11 cellular contexts compared by ENCODE assay signal in the genomic region with DNA sequence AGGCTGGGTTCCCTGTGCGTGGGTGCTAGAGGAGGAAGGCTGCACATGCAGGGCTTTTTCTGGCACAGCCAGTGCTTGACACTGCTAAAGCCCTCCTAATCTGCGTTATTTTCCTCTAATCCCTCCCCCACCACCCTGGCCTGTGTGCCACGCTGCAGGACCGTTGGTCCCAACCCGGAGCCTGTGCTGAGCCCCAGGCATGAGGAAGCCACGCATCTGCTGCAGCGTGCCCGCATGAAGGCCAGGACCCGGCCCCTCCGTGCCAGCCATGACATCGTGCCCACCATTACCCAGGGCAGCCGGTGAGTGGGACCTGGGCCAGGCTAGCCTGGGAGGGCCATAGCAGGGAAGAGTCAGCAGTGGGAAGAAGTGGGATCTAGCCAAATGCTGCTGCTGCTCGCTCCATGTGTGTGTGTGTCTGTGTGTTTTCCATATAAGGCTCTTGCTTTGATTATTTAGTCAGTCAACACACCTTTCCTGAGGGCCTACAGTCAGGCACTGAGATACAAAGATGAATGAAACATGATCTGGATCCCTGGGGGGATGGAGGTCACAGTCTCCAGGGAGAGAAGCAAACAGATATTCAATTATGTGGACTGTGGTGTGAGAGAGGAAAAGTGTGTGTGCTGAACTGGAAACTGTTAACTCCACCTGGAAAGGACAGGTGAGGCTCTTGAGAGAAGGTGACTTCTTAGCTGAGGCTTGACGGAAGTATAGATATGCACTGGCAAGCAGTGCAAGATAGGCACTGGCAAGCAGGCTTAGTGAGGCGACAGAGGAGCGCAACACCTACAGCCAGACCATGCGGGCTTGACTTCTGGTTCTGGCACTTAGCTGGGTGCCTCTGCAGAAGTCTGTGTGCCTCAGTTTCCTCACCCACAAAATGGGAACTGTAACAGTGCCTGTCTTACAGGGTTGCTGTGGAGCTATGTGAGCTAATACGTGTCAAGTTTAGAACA. TPM values are rescaled to one million over a fixed set of nuclear protein-coding genes. Genes with fewer than 3 reads are reported as not detected.
A peak's percentile ranks its signal among the peaks of the same experiment; 100 is the strongest.
DNase-seq lines count a peak whose midpoint lies in the region; ATAC-seq and TF ChIP-seq lines count a peak whose summit lies in the region.
"Had no signal": no experiment of that assay in that cellular context is flagged by ENCODE, and none has a peak within 500 bp of the region (broad histone marks: within the 10 kb centered on the region; RNA-seq: fewer than 3 reads in every experiment).

No MANE protein-coding gene starts in this region.

- no peaks in the 10 kb centered on the region for H3K27me3 ChIP-seq in transverse colon

- no peak for TF ChIP-seq POLR2A in transverse colon (IDR thresholded peaks at IDR 0.05)

- H3K9me3 ChIP-seq in transverse colon: no peaks in the 10 kb centered on the region

- peak overlapping the region; percentile 65 for H3K4me3 Mint-ChIP-seq in glutamatergic neuron (ENCODE audit: unreplicated experiment)
- H3K4me3 Mint-ChIP-seq: activated T-cell treated with anti-CD3 and anti-CD28 coated beads, Interleukin-2, amount 50 U/mL, for 24 hours had no signal

- peaks cover 37% of the 10 kb centered on the region for H3K9me3 Mint-ChIP-seq in glutamatergic neuron (ENCODE audit: unreplicated experiment)
- H3K9me3 Mint-ChIP-seq: activated T-cell treated with anti-CD3 and anti-CD28 coated beads, Interleukin-2, amount 50 U/mL, for 24 hours had no signal

- H3K27ac ChIP-seq in transverse colon: peak overlapping the region; percentile 20 to 78 (median 73)

- no peak for ATAC-seq in HG03432 (IDR thresholded peaks at IDR 0.05; ENCODE audit: unreplicated experiment)
- no peak for ATAC-seq in HG03139 (IDR thresholded peaks at IDR 0.05; ENCODE audit: unreplicated experiment)

- 72 to 88% methylated on average over 1 to 17 of the region's 18 CpGs for WGBS in transverse colon (ENCODE audit: low coverage in 1 of 2), 2 donors

- TF ChIP-seq EP300 in transverse colon (IDR thresholded peaks at IDR 0.05; ENCODE audit: low read depth): no peak

- in situ Hi-C loops in transverse colon (cut with MboI; ENCODE audit: low pct_ligation_motif_present in 1 of 4, low pct_unique_long_range_greater_than_20kb in 1 of 4, low sequenced_read_pairs in 3 of 4): no loop called here

- peaks cover 41% of the 10 kb centered on the region for H3K27me3 Mint-ChIP-seq in glutamatergic neuron (ENCODE audit: unreplicated experiment)

- no peaks in the 10 kb centered on the region for H3K36me3 Mint-ChIP-seq in glutamatergic neuron (ENCODE audit: unreplicated experiment)

- intact Hi-C loops in transverse colon (cut with DNase I; ENCODE audit: low total_unique reads): no loop called here

- DNase-seq in NCI-H748 (lab: John Stamatoyannopoulos, UW; ENCODE audit: unreplicated experiment) (peak; percentile 68), NCI-H748 treated with DMSO at 0.1 percent for 48 hours (lab: John Stamatoyannopoulos, UW) (no peak), NCI-H446 treated with DMSO at 0.1 percent for 48 hours (lab: John Stamatoyannopoulos, UW) (peak; percentile 83), glutamatergic neuron (no peak), transverse colon (no peak), T-helper 1 cell (no peak)
- DNase-seq: activated T-cell treated with anti-CD3 and anti-CD28 coated beads, Interleukin-2, amount 50 U/mL, for 24 hours; DND-41; erythroblast had no signal

- H3K4me3 ChIP-seq in transverse colon: no peak overlapping the region

- peaks cover 76% of the 10 kb centered on the region for H3K4me1 Mint-ChIP-seq in glutamatergic neuron (ENCODE audit: low read depth, unreplicated experiment)

- H3K27ac Mint-ChIP-seq in glutamatergic neuron (ENCODE audit: unreplicated experiment): peak overlapping the region; percentile 97
- H3K27ac Mint-ChIP-seq: activated T-cell treated with anti-CD3 and anti-CD28 coated beads, Interleukin-2, amount 50 U/mL, for 24 hours had no signal

- peaks cover 18 to 33% (median 26%) of the 10 kb centered on the region in 4 donors for H3K4me1 ChIP-seq in transverse colon

- TF ChIP-seq CTCF in glutamatergic neuron (IDR thresholded peaks at IDR 0.05; ENCODE audit: partially characterized antibody, unreplicated experiment) (no peak), transverse colon (IDR thresholded peaks at IDR 0.05) (no peak)

- no peaks in the 10 kb centered on the region for H3K36me3 ChIP-seq in transverse colon

RNA-seq across cellular contexts. Expression of a gene that starts 15.9 kb away (rescaled TPM):
- 4.1 TPM for total RNA-seq in glutamatergic neuron (ENCODE audit: unreplicated experiment)
- total RNA-seq in transverse colon: 1 to 10 TPM; 2.3 to 9.4 (median 2.8) TPM

Comparison
In these comparisons a context has a peak if more than half of its experiments do, and no peak if none do; other contexts are left out.
1. DNase-seq: peak in NCI-H748 (single experiment) and NCI-H446 treated with DMSO at 0.1 percent for 48 hours (single experiment); none in NCI-H748 treated with DMSO at 0.1 percent for 48 hours (single experiment), glutamatergic neuron (single experiment), transverse colon (single experiment) and T-helper 1 cell (0 of 5).